In genomic region chr5:168587987-168588386, GRCh38 we compare ENCODE assay signal across 30 cellular contexts. TPM values are rescaled to one million over a fixed set of nuclear protein-coding genes. Genes with fewer than 3 reads are reported as not detected.
"Had no signal": no experiment of that assay in that cellular context is flagged by ENCODE, and none has a peak within 500 bp of the region (broad histone marks: within the 10 kb centered on the region; RNA-seq: fewer than 3 reads in every experiment).

No MANE protein-coding gene starts in this region.

- H3K4me3 ChIP-seq: coronary artery, dorsolateral prefrontal cortex, esophagus squamous epithelium, gastrocnemius medialis, heart right ventricle, left lung, lower lobe of right lung, mucosa of descending colon had no signal

- H3K9me3 ChIP-seq: esophagus squamous epithelium, gastrocnemius medialis, heart right ventricle, left lung, lower lobe of right lung, mucosa of descending colon had no signal

- H3K4me3 Mint-ChIP-seq: effector memory CD8-positive, alpha-beta T cell; endodermal cell; mesothelial cell of epicardium had no signal

- H3K9me3 Mint-ChIP-seq: effector memory CD8-positive, alpha-beta T cell; mesothelial cell of epicardium had no signal

- H3K27ac Mint-ChIP-seq: effector memory CD8-positive, alpha-beta T cell; endodermal cell; mesothelial cell of epicardium; naive B cell had no signal

- H3K27me3 ChIP-seq: dorsolateral prefrontal cortex had no signal

- H3K36me3 Mint-ChIP-seq: mesothelial cell of epicardium, naive B cell had no signal

- H3K36me3 ChIP-seq: esophagus squamous epithelium, gastrocnemius medialis, heart right ventricle, left lung, lower lobe of right lung had no signal

- ATAC-seq: effector memory CD8-positive, alpha-beta T cell; esophagus mucosa; gastrocnemius medialis; heart right ventricle; left cardiac atrium; left lung; left ventricle myocardium superior; lower lobe of right lung; mucosa of descending colon had no signal

- H3K27ac ChIP-seq: coronary artery, dorsolateral prefrontal cortex, epithelial cell of prostate, esophagus squamous epithelium, gastrocnemius medialis, heart right ventricle, left lung, lower lobe of right lung had no signal

- H3K4me1 Mint-ChIP-seq: mesothelial cell of epicardium had no signal

- H3K4me1 ChIP-seq: esophagus squamous epithelium, gastrocnemius medialis, left lung, lower lobe of right lung had no signal

- FAIRE-seq: colon, endometrium, islet of Langerhans, keratinocyte had no signal

- DNase-seq: dermis blood vessel endothelial cell; dorsolateral prefrontal cortex; effector CD8-positive, alpha-beta T cell; effector memory CD8-positive, alpha-beta T cell; endodermal cell; erythroblast; esophagus squamous epithelium; foreskin fibroblast; foreskin melanocyte; gastrocnemius medialis; glutamatergic neuron; head of caudate nucleus; heart right ventricle; hippocampal formation; left cardiac atrium; left lung; left ventricle myocardium superior; lower lobe of right lung; mesenchymal stem cell; mucosa of descending colon; naive B cell had no signal

RNA-seq across cellular contexts. Expression of gene FBLL1, which starts 58.9 kb away (rescaled TPM):
- total RNA-seq: esophagus mucosa, gastrocnemius medialis, left lung, left ventricle myocardium superior, lower lobe of right lung, mesenteric fat pad had no signal
- polyA plus RNA-seq: keratinocyte had no signal
